Comparison of ENCODE assay signal across 11 cellular contexts in the genomic region with DNA sequence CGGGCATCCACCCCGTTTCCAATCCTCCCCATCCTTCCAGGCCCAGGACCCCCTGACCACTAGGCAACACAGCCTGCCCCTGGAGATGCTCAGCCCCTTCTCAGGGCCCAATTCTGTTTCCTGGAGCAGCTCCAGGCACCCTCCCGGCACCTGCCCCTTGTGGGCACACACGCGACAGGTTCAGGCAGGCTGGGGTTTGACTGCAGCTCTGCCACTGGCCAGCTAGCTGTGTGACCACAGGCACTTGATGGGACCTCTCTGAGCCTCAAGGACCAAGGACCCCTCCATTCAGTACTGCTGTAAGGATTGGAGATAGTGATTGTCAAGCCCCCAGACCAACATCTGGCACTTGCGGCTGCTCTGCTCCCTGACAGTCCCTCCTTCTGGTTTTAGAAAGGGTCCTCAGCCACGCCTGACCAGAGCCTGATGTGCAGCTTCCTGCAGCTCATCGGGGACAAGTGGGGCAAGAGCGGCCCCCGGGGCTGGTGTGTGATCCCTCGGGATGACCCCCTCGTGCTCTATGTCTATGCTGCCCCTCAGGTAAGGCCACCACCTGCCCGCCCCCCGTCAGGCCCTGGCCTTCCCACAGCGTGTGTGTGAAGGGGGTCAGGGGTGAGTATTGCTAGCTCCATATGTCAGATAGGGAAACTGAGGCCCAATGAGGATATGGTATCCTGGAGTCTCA.
"Had no signal": no experiment of that assay in that cellular context is flagged by ENCODE, and none has a peak within 500 bp of the region (broad histone marks: within the 10 kb centered on the region; RNA-seq: fewer than 3 reads in every experiment).

No MANE protein-coding gene starts in this region.

- H3K4me3 Mint-ChIP-seq: effector memory CD8-positive, alpha-beta T cell had no signal

- ATAC-seq: effector memory CD8-positive, alpha-beta T cell; left ventricle myocardium superior had no signal

- DNase-seq: activated CD4-positive, alpha-beta T cell treated with anti-CD3 and anti-CD28 coated beads for 1 hour; activated naive CD4-positive, alpha-beta T cell treated with Interleukin-2 at 50 U/mL for 16 hours; activated T-cell treated with anti-CD3 and anti-CD28 coated beads, Interleukin-2, amount 50 U/mL, for 48 hours; adrenal gland; central memory CD4-positive, alpha-beta T cell; effector memory CD8-positive, alpha-beta T cell; kidney; left ventricle myocardium superior; retina; substantia nigra; transverse colon had no signal

- H3K9me3 ChIP-seq: adrenal gland had no signal

- H3K27me3 Mint-ChIP-seq: effector memory CD8-positive, alpha-beta T cell had no signal
